ENCODE assay signal across 13 cellular contexts in the genomic region with DNA sequence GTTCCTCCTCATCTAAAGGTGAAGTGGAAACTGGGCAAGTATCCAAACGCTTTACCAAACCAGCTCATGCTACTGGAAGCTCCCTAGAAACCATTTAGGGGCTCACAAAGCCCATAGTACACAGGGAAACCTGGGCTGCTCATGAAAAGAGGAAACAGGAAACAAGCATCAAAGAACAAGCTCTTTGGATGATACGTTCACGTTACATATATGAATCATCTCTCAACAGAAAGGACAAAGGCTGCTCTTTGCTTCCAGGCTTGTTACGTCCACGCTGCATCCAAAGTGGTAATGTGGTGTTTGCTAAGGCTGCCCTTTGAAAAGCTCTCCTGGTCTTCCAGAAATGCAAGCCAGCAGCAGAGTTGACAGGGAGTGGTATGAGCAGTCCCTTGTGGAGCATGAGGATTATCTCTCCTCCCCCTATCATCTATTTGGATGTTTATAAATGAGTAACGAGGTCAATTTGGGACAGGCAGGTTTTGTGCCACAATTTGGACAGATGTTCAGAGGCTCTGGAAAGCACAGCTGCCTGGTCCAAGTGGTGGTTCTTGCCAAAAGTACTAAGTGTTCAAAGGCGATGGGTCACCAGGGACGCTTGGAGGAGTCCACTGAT.
DNase-seq lines count a peak whose midpoint lies in the region; ATAC-seq, FAIRE-seq and TF ChIP-seq lines count a peak whose summit lies in the region.
"Had no signal": no experiment of that assay in that cellular context is flagged by ENCODE, and none has a peak within 500 bp of the region (broad histone marks: within the 10 kb centered on the region; RNA-seq: fewer than 3 reads in every experiment).

No MANE protein-coding gene starts in this region.

- DNase-seq in GM12892 (ENCODE audit: insufficient read length), result peak; percentile 3
- DNase-seq in NCI-H1436 treated with DMSO at 0.1 percent for 48 hours (lab: John Stamatoyannopoulos, UW), result peak; percentile 67
- DNase-seq in left ventricle myocardium inferior, result peak; percentile 33
- no peak for DNase-seq in AG08396 (ENCODE audit: low spot score)
- no peak for DNase-seq in activated CD8-positive, alpha-beta memory T cell treated with anti-CD3 and anti-CD28 coated beads, Interleukin-2, amount 10 ng/mL, durations not matched to agents 7 days and 5 days
- DNase-seq in WERI-Rb-1, result no peak
- DNase-seq: activated T-cell treated with anti-CD3 and anti-CD28 coated beads, Interleukin-2, amount 50 U/mL, for 48 hours; MM.1S; pancreas had no signal

- H3K4me3 ChIP-seq in left ventricle myocardium inferior, result no peak overlapping the region
- no peak overlapping the region for H3K4me3 ChIP-seq in WERI-Rb-1 (ENCODE audit: low read depth, low read length)
- H3K4me3 ChIP-seq: pancreas had no signal

- H3K36me3 ChIP-seq in left ventricle myocardium inferior (no peaks in the 10 kb centered on the region), WERI-Rb-1 (no peaks in the 10 kb centered on the region)
- H3K36me3 ChIP-seq: pancreas had no signal

- H3K27ac ChIP-seq in left ventricle myocardium inferior (replicated peaks), result no peak overlapping the region
- H3K27ac ChIP-seq in WERI-Rb-1, result no peak overlapping the region
- H3K27ac ChIP-seq: pancreas had no signal

- H3K9me3 Mint-ChIP-seq in activated CD8-positive, alpha-beta memory T cell treated with anti-CD3 and anti-CD28 coated beads, Interleukin-2, amount 10 ng/mL, durations not matched to agents 7 days and 5 days (ENCODE audit: low read depth), result no peaks in the 10 kb centered on the region
- H3K9me3 Mint-ChIP-seq: T-helper 2 cell treated with Interferon-gamma antibody and Interleukin-4, amounts not matched to agents 5 μg/mL and 100 μg/mL, for 36 hours had no signal

- H3K4me1 Mint-ChIP-seq in activated CD8-positive, alpha-beta memory T cell treated with anti-CD3 and anti-CD28 coated beads, Interleukin-2, amount 10 ng/mL, durations not matched to agents 7 days and 5 days, result no peaks in the 10 kb centered on the region

- no peaks in the 10 kb centered on the region for H3K36me3 Mint-ChIP-seq in activated CD8-positive, alpha-beta memory T cell treated with anti-CD3 and anti-CD28 coated beads, Interleukin-2, amount 10 ng/mL, durations not matched to agents 7 days and 5 days

- H3K27ac Mint-ChIP-seq in activated CD8-positive, alpha-beta memory T cell treated with anti-CD3 and anti-CD28 coated beads, Interleukin-2, amount 10 ng/mL, durations not matched to agents 7 days and 5 days, result no peak overlapping the region
- H3K27ac Mint-ChIP-seq: dendritic cell treated with granulocyte-macrophage colony-stimulating factor and Interleukin-4, amounts not matched to agents 40 ng/mL and 50 ng/mL, for 4 days; T-helper 2 cell treated with Interferon-gamma antibody and Interleukin-4, amounts not matched to agents 5 μg/mL and 100 μg/mL, for 36 hours had no signal

- ATAC-seq in HG02588 (IDR thresholded peaks at IDR 0.05; ENCODE audit: unreplicated experiment) (peak; percentile 72), HG02571 (IDR thresholded peaks at IDR 0.05; ENCODE audit: unreplicated experiment) (no peak)
- ATAC-seq in activated CD8-positive, alpha-beta memory T cell treated with anti-CD3 and anti-CD28 coated beads, Interleukin-2, amount 10 ng/mL, durations not matched to agents 7 days and 5 days, result no peak

- no peak overlapping the region for H3K4me3 Mint-ChIP-seq in activated CD8-positive, alpha-beta memory T cell treated with anti-CD3 and anti-CD28 coated beads, Interleukin-2, amount 10 ng/mL, durations not matched to agents 7 days and 5 days
- H3K4me3 Mint-ChIP-seq: dendritic cell treated with granulocyte-macrophage colony-stimulating factor and Interleukin-4, amounts not matched to agents 40 ng/mL and 50 ng/mL, for 4 days; T-helper 2 cell treated with Interferon-gamma antibody and Interleukin-4, amounts not matched to agents 5 μg/mL and 100 μg/mL, for 36 hours had no signal

- intact Hi-C loops in left ventricle myocardium inferior (cut with micrococcal nuclease), result no loop called here

- H3K27me3 Mint-ChIP-seq in activated CD8-positive, alpha-beta memory T cell treated with anti-CD3 and anti-CD28 coated beads, Interleukin-2, amount 10 ng/mL, durations not matched to agents 7 days and 5 days, result peaks cover 6% of the 10 kb centered on the region
- H3K27me3 Mint-ChIP-seq: dendritic cell treated with granulocyte-macrophage colony-stimulating factor and Interleukin-4, amounts not matched to agents 40 ng/mL and 50 ng/mL, for 4 days had no signal

- FAIRE-seq in GM12892 (lab: Jason Lieb, UNC), result no peak
- FAIRE-seq: pancreas had no signal

- H3K9me3 ChIP-seq in left ventricle myocardium inferior (replicated peaks) (peaks cover 8% of the 10 kb centered on the region), WERI-Rb-1 (ENCODE audit: severe bottlenecking) (no peaks in the 10 kb centered on the region)
- H3K9me3 ChIP-seq: pancreas had no signal

- H3K27me3 ChIP-seq in left ventricle myocardium inferior (ENCODE audit: low read depth), result peaks cover 3% of the 10 kb centered on the region
- no peaks in the 10 kb centered on the region for H3K27me3 ChIP-seq in WERI-Rb-1 (ENCODE audit: insufficient read depth, low read depth, severe bottlenecking)
- H3K27me3 ChIP-seq: pancreas had no signal

- no peaks in the 10 kb centered on the region for H3K4me1 ChIP-seq in left ventricle myocardium inferior
- H3K4me1 ChIP-seq: pancreas had no signal

- TF ChIP-seq POLR2A in GM12892 (IDR thresholded peaks at IDR 0.05; ENCODE audit: low read depth, low read length), result no peak

- CTCF ChIA-PET in activated CD8-positive, alpha-beta memory T cell treated with anti-CD3 and anti-CD28 coated beads, Interleukin-2, amount 10 ng/mL, durations not matched to agents 7 days and 5 days (lab: Charles Lee), result no interaction called here

- TF ChIP-seq CTCF in left ventricle myocardium inferior (IDR thresholded peaks at IDR 0.05; ENCODE audit: borderline replicate concordance) (no peak), WERI-Rb-1 (IDR thresholded peaks at IDR 0.05; ENCODE audit: low read depth, low read length) (no peak)

Comparison
In these comparisons a context has a peak if more than half of its experiments do, and no peak if none do; other contexts are left out.
1. DNase-seq: peak in GM12892 (single experiment), NCI-H1436 treated with DMSO at 0.1 percent for 48 hours (single experiment) and left ventricle myocardium inferior (single experiment); none in AG08396 (single experiment), activated CD8-positive, alpha-beta memory T cell treated with anti-CD3 and anti-CD28 coated beads, Interleukin-2, amount 10 ng/mL, durations not matched to agents 7 days and 5 days (single experiment) and WERI-Rb-1 (single experiment).